Comparison of ENCODE assay signal across 8 cellular contexts in genomic region chr1:9589719-9590157, GRCh38. TPM values are rescaled to one million over a fixed set of nuclear protein-coding genes. Genes with fewer than 3 reads are reported as not detected.
DNase-seq lines count a peak whose midpoint lies in the region; ATAC-seq and TF ChIP-seq lines count a peak whose summit lies in the region.

No MANE protein-coding gene starts in this region.

- H3K9me3 ChIP-seq in iPS DF 6.9 (ENCODE audit: control insufficient read depth, insufficient read depth, low read length), result no peaks in the 10 kb centered on the region

- TF ChIP-seq CTCF in GM13976 (IDR thresholded peaks at IDR 0.05; ENCODE audit: borderline replicate concordance, control extremely low read depth, extremely low read depth, insufficient read depth, missing control alignments), result no peak

- peaks cover 41% of the 10 kb centered on the region for H3K4me1 Mint-ChIP-seq in activated T-cell treated with anti-CD3 and anti-CD28 coated beads, Interleukin-2, amount 50 U/mL, for 72 hours (ENCODE audit: low read depth)
- H3K4me1 Mint-ChIP-seq in activated CD4-positive, alpha-beta memory T cell treated with anti-CD3 and anti-CD28 coated beads for 36 hours (ENCODE audit: low read depth), result peaks cover 32% of the 10 kb centered on the region
- peaks cover 33 to 59% of the 10 kb centered on the region in 2 donors for H3K4me1 Mint-ChIP-seq in stimulated activated naive B cell treated with anti-CD40 and anti-IgM and Interleukin-4, amounts not matched to agents 10 μg/mL and 1 μg/mL and 100 μg/mL, for 72 hours

- no peaks in the 10 kb centered on the region for H3K9me3 Mint-ChIP-seq in activated T-cell treated with anti-CD3 and anti-CD28 coated beads, Interleukin-2, amount 50 U/mL, for 72 hours
- no peaks in the 10 kb centered on the region for H3K9me3 Mint-ChIP-seq in activated CD4-positive, alpha-beta memory T cell treated with anti-CD3 and anti-CD28 coated beads for 36 hours
- H3K9me3 Mint-ChIP-seq in stimulated activated naive B cell treated with anti-CD40 and anti-IgM and Interleukin-4, amounts not matched to agents 10 μg/mL and 1 μg/mL and 100 μg/mL, for 72 hours, result no peaks in the 10 kb centered on the region

- H3K27ac ChIP-seq in iPS DF 6.9 (ENCODE audit: low read length), result no peak overlapping the region

- DNase-seq in activated T-cell treated with anti-CD3 and anti-CD28 coated beads, Interleukin-2, amount 50 U/mL, for 72 hours, result no peak
- no peak for DNase-seq in activated T-cell treated with anti-CD3 and anti-CD28 coated beads for 4 hours
- DNase-seq in activated CD4-positive, alpha-beta memory T cell treated with anti-CD3 and anti-CD28 coated beads for 36 hours, result no peak
- DNase-seq in iPS DF 6.9 (ENCODE audit: low read depth, low spot score), result no peak
- no peak for DNase-seq in stimulated activated naive B cell treated with anti-CD40 and anti-IgM and Interleukin-4, amounts not matched to agents 10 μg/mL and 1 μg/mL and 100 μg/mL, for 72 hours
- DNase-seq in NCI-H2081 treated with DMSO at 0.1 percent for 48 hours (lab: John Stamatoyannopoulos, UW), result no peak
- no peak for DNase-seq in GM13976 (ENCODE audit: low spot score)
- DNase-seq in cortex of kidney (lab: John Stamatoyannopoulos, UW), result no peak

- POLR2A ChIA-PET in activated CD4-positive, alpha-beta memory T cell treated with anti-CD3 and anti-CD28 coated beads for 36 hours (lab: Charles Lee), result interaction anchor here (0.6 to 1.7 kb wide), 4 partner anchors 26 to 64 kb away, joined by 3 to 4 read pairs (median 3); no protein-coding TSS in a partner anchor

- no CpG with 5 or more reads among the region's 6 CpGs for WGBS in iPS DF 6.9 (ENCODE audit: insufficient coverage, insufficient read length)

- peak overlapping the region; percentile 100; the same call in 1 of the 2 replicates for H3K4me3 ChIP-seq in iPS DF 6.9 (ENCODE audit: low read length)

- CTCF ChIA-PET in activated CD4-positive, alpha-beta memory T cell treated with anti-CD3 and anti-CD28 coated beads for 36 hours (lab: Charles Lee), result interaction anchor here (0.9 to 1.2 kb wide), 3 partner anchors 20 to 38 kb away, joined by 3 to 8 read pairs (median 3); no protein-coding TSS in a partner anchor

- no peaks in the 10 kb centered on the region for H3K27me3 ChIP-seq in iPS DF 6.9 (ENCODE audit: control insufficient read depth, insufficient read depth, low read length)

- ATAC-seq in activated T-cell treated with anti-CD3 and anti-CD28 coated beads, Interleukin-2, amount 50 U/mL, for 72 hours (replicated peaks in 1 of 2), result no peak
- ATAC-seq in stimulated activated naive B cell treated with anti-CD40 and anti-IgM and Interleukin-4, amounts not matched to agents 10 μg/mL and 1 μg/mL and 100 μg/mL, for 72 hours (replicated peaks), result no peak

- no peaks in the 10 kb centered on the region for H3K27me3 Mint-ChIP-seq in activated T-cell treated with anti-CD3 and anti-CD28 coated beads, Interleukin-2, amount 50 U/mL, for 72 hours (ENCODE audit: low read depth)
- no peaks in the 10 kb centered on the region for H3K27me3 Mint-ChIP-seq in activated CD4-positive, alpha-beta memory T cell treated with anti-CD3 and anti-CD28 coated beads for 36 hours
- no peaks in the 10 kb centered on the region for H3K27me3 Mint-ChIP-seq in stimulated activated naive B cell treated with anti-CD40 and anti-IgM and Interleukin-4, amounts not matched to agents 10 μg/mL and 1 μg/mL and 100 μg/mL, for 72 hours

- no peak overlapping the region for H3K27ac Mint-ChIP-seq in activated T-cell treated with anti-CD3 and anti-CD28 coated beads, Interleukin-2, amount 50 U/mL, for 72 hours
- H3K27ac Mint-ChIP-seq in activated CD4-positive, alpha-beta memory T cell treated with anti-CD3 and anti-CD28 coated beads for 36 hours, result peak overlapping the region; percentile 35
- peak overlapping the region; percentile 88 for H3K27ac Mint-ChIP-seq in stimulated activated naive B cell treated with anti-CD40 and anti-IgM and Interleukin-4, amounts not matched to agents 10 μg/mL and 1 μg/mL and 100 μg/mL, for 72 hours

- no peaks in the 10 kb centered on the region; the same call in 1 of the 2 replicates for H3K36me3 ChIP-seq in iPS DF 6.9 (ENCODE audit: control insufficient read depth, insufficient read depth, low read length)

- H3K4me3 Mint-ChIP-seq in activated T-cell treated with anti-CD3 and anti-CD28 coated beads, Interleukin-2, amount 50 U/mL, for 72 hours, result peak overlapping the region; percentile 58 to 79
- H3K4me3 Mint-ChIP-seq in activated CD4-positive, alpha-beta memory T cell treated with anti-CD3 and anti-CD28 coated beads for 36 hours, result peak overlapping the region; percentile 82
- peak overlapping the region; percentile 84 for H3K4me3 Mint-ChIP-seq in stimulated activated naive B cell treated with anti-CD40 and anti-IgM and Interleukin-4, amounts not matched to agents 10 μg/mL and 1 μg/mL and 100 μg/mL, for 72 hours

- no peaks in the 10 kb centered on the region for H3K36me3 Mint-ChIP-seq in activated T-cell treated with anti-CD3 and anti-CD28 coated beads, Interleukin-2, amount 50 U/mL, for 72 hours (ENCODE audit: insufficient read depth in 2 of 2)
- H3K36me3 Mint-ChIP-seq in activated CD4-positive, alpha-beta memory T cell treated with anti-CD3 and anti-CD28 coated beads for 36 hours, result no peaks in the 10 kb centered on the region
- H3K36me3 Mint-ChIP-seq in stimulated activated naive B cell treated with anti-CD40 and anti-IgM and Interleukin-4, amounts not matched to agents 10 μg/mL and 1 μg/mL and 100 μg/mL, for 72 hours, result peaks cover 4 to 17% of the 10 kb centered on the region in 2 donors

- H3K4me1 ChIP-seq in iPS DF 6.9 (ENCODE audit: control insufficient read depth, insufficient read depth, low read length), result peaks cover 7% of the 10 kb centered on the region

- intact Hi-C loops in activated CD4-positive, alpha-beta memory T cell treated with anti-CD3 and anti-CD28 coated beads for 36 hours (cut with micrococcal nuclease), result loop anchor here (1.0 to 5.0 kb wide), 4 partner anchors 50 to 443 kb away; partner anchors contain the start of genes SLC25A33, SPSB1 and UBE4B

- in situ Hi-C loops in GM13976 (cut with MboI; ENCODE audit: low sequenced_read_pairs, unreplicated experiment), result no loop called here

RNA-seq across cellular contexts. Expression of gene TMEM201, which starts 1.0 kb away (rescaled TPM):
- total RNA-seq in activated T-cell treated with anti-CD3 and anti-CD28 coated beads, Interleukin-2, amount 50 U/mL, for 72 hours, result 10 to 100 TPM in 1 of 2 donors, 1 to 10 TPM in 1; 9.3 to 14.0 TPM
- 10 to 100 TPM; 12.2 to 14.0 TPM for total RNA-seq in activated CD4-positive, alpha-beta memory T cell treated with anti-CD3 and anti-CD28 coated beads for 36 hours

RNA-seq across cellular contexts. Expression of gene SLC25A33, which starts 50.5 kb away (rescaled TPM):
- total RNA-seq in activated T-cell treated with anti-CD3 and anti-CD28 coated beads, Interleukin-2, amount 50 U/mL, for 72 hours, result 1 to 10 TPM; 5.9 to 7.0 TPM
- total RNA-seq in activated CD4-positive, alpha-beta memory T cell treated with anti-CD3 and anti-CD28 coated beads for 36 hours, result 1 to 10 TPM; 5.4 to 6.1 TPM
